ENCODE assay signal across 20 cellular contexts in the genomic region with DNA sequence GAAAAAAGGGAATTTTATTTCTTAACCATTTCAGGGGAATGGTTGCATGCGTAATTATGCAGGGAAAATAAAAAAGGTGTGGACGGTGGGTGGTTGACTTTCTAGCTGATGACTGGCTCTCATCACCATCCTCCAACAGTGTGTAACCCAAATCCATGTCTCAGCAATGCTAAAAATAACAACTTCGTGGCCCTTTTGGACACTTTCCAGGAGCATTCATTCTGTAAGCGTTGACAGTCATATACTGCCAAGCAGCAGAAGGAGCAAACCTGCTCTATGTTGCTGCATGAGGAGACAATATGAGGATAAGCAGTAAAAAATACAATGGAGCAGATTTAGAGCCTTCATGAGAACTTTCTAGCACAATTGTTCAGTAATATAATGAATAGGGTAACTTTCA.
A peak's percentile ranks its signal among the peaks of the same experiment; 100 is the strongest.
DNase-seq lines count a peak whose midpoint lies in the region; ATAC-seq, FAIRE-seq and TF ChIP-seq lines count a peak whose summit lies in the region.
"Had no signal": no experiment of that assay in that cellular context is flagged by ENCODE, and none has a peak within 500 bp of the region (broad histone marks: within the 10 kb centered on the region; RNA-seq: fewer than 3 reads in every experiment).

No MANE protein-coding gene starts in this region.

- ATAC-seq in GM21529 (IDR thresholded peaks at IDR 0.05; ENCODE audit: unreplicated experiment), result no peak
- ATAC-seq: left lung; stimulated activated memory B cell treated with anti-CD40 and anti-IgM and Interleukin-4, amounts not matched to agents 10 μg/mL and 1 μg/mL and 100 μg/mL, for 72 hours had no signal

- DNase-seq in MCF 10A (ENCODE audit: unreplicated experiment), result peak; percentile 58
- no peak for DNase-seq in breast epithelium (ENCODE audit: low spot score in 2 of 2)
- peak; percentile 29 for DNase-seq in NCI-H226
- DNase-seq in epithelial cell of esophagus (ENCODE audit: low read depth), result peak; percentile 44
- DNase-seq in urothelium cell line (ENCODE audit: low spot score), result peak; percentile 46
- no peak for DNase-seq in germinal center (ENCODE audit: low spot score)
- DNase-seq in activated CD4-positive, alpha-beta T cell treated with anti-CD3 and anti-CD28 coated beads, Interleukin-2, amount 10 ng/mL, durations not matched to agents 7 days and 5 days, result no peak
- DNase-seq: activated CD4-positive, alpha-beta memory T cell treated with anti-CD3 and anti-CD28 coated beads, Interleukin-2, amount 10 ng/mL, durations not matched to agents 7 days and 5 days; activated naive CD4-positive, alpha-beta T cell treated with anti-CD3 and anti-CD28 coated beads for 36 hours; activated T-cell treated with anti-CD3 and anti-CD28 coated beads, Interleukin-2, amount 50 U/mL, for 1 hour; aorta; CD4-positive, CD25-positive, alpha-beta regulatory T cell; H7; left lung; occipital lobe; right cardiac atrium had no signal

- no peaks in the 10 kb centered on the region for H3K36me3 ChIP-seq in breast epithelium
- H3K36me3 ChIP-seq: left lung, thyroid gland had no signal

- H3K4me1 ChIP-seq in breast epithelium, result no peaks in the 10 kb centered on the region
- H3K4me1 ChIP-seq: left lung, thyroid gland had no signal

- H3K27me3 ChIP-seq in breast epithelium, result peaks cover 0 to 3% of the 10 kb centered on the region in 2 donors
- H3K27me3 ChIP-seq: thyroid gland had no signal

- H3K9me3 Mint-ChIP-seq in MCF 10A (ENCODE audit: unreplicated experiment), result no peaks in the 10 kb centered on the region
- no peaks in the 10 kb centered on the region for H3K9me3 Mint-ChIP-seq in activated CD4-positive, alpha-beta T cell treated with anti-CD3 and anti-CD28 coated beads, Interleukin-2, amount 10 ng/mL, durations not matched to agents 7 days and 5 days
- H3K9me3 Mint-ChIP-seq: activated CD4-positive, alpha-beta memory T cell treated with anti-CD3 and anti-CD28 coated beads, Interleukin-2, amount 10 ng/mL, durations not matched to agents 7 days and 5 days; activated naive CD4-positive, alpha-beta T cell treated with anti-CD3 and anti-CD28 coated beads for 36 hours; T-helper 1 cell treated with Interleukin-12 subunit alpha and Interleukin-12 subunit beta and Interleukin-4 antibody, amounts not matched to agents 30 μg/mL and 1 μg/mL, for 36 hours had no signal

- no peak overlapping the region for H3K4me3 Mint-ChIP-seq in MCF 10A (ENCODE audit: unreplicated experiment)
- no peak overlapping the region for H3K4me3 Mint-ChIP-seq in activated CD4-positive, alpha-beta T cell treated with anti-CD3 and anti-CD28 coated beads, Interleukin-2, amount 10 ng/mL, durations not matched to agents 7 days and 5 days
- H3K4me3 Mint-ChIP-seq: activated CD4-positive, alpha-beta memory T cell treated with anti-CD3 and anti-CD28 coated beads, Interleukin-2, amount 10 ng/mL, durations not matched to agents 7 days and 5 days; activated naive CD4-positive, alpha-beta T cell treated with anti-CD3 and anti-CD28 coated beads for 36 hours; CD4-positive, CD25-positive, alpha-beta regulatory T cell; stimulated activated memory B cell treated with anti-CD40 and anti-IgM and Interleukin-4, amounts not matched to agents 10 μg/mL and 1 μg/mL and 100 μg/mL, for 72 hours; T-helper 1 cell treated with Interleukin-12 subunit alpha and Interleukin-12 subunit beta and Interleukin-4 antibody, amounts not matched to agents 30 μg/mL and 1 μg/mL, for 36 hours had no signal

- intact Hi-C loops in MCF 10A (cut with micrococcal nuclease), result no loop called here
- intact Hi-C loops in breast epithelium (cut with DNase I; ENCODE audit: low total_unique reads), result no loop called here

- H3K4me3 ChIP-seq in breast epithelium, result no peak overlapping the region
- H3K4me3 ChIP-seq in epithelial cell of esophagus (ENCODE audit: low read length), result no peak overlapping the region
- H3K4me3 ChIP-seq: left lung, thyroid gland had no signal

- H3K27ac ChIP-seq in breast epithelium, result no peak overlapping the region
- H3K27ac ChIP-seq: left lung, thyroid gland had no signal

- H3K36me3 Mint-ChIP-seq in MCF 10A (ENCODE audit: insufficient read depth, unreplicated experiment), result no peaks in the 10 kb centered on the region
- H3K36me3 Mint-ChIP-seq in activated CD4-positive, alpha-beta T cell treated with anti-CD3 and anti-CD28 coated beads, Interleukin-2, amount 10 ng/mL, durations not matched to agents 7 days and 5 days (ENCODE audit: low read depth), result no peaks in the 10 kb centered on the region
- H3K36me3 Mint-ChIP-seq: CD4-positive, CD25-positive, alpha-beta regulatory T cell; stimulated activated memory B cell treated with anti-CD40 and anti-IgM and Interleukin-4, amounts not matched to agents 10 μg/mL and 1 μg/mL and 100 μg/mL, for 72 hours had no signal

- no TSS peak for BruUV-seq in MCF 10A (replicated peaks; lab: Mats Ljungman, UMichigan)

- no peak for TF ChIP-seq POLR2A in breast epithelium (IDR thresholded peaks at IDR 0.05)

- CTCF ChIA-PET in MCF 10A (lab: Yijun Ruan, JAX), result interaction anchor here (0.7 kb wide), 1 partner anchor 241 kb away, joined by 3 read pairs; no protein-coding TSS in a partner anchor
- CTCF ChIA-PET in activated CD4-positive, alpha-beta T cell treated with anti-CD3 and anti-CD28 coated beads, Interleukin-2, amount 10 ng/mL, durations not matched to agents 7 days and 5 days (lab: Charles Lee), result no interaction called here

- POLR2A ChIA-PET in MCF 10A (lab: Yijun Ruan, JAX), result interaction anchor here (0.7 to 1.2 kb wide), 2 partner anchors 29 to 121 kb away, joined by 3 read pairs; no protein-coding TSS in a partner anchor
- POLR2A ChIA-PET in activated CD4-positive, alpha-beta T cell treated with anti-CD3 and anti-CD28 coated beads, Interleukin-2, amount 10 ng/mL, durations not matched to agents 7 days and 5 days (lab: Charles Lee), result no interaction called here

- peaks cover 15% of the 10 kb centered on the region for H3K27me3 Mint-ChIP-seq in MCF 10A (ENCODE audit: insufficient read depth, unreplicated experiment)
- H3K27me3 Mint-ChIP-seq in activated CD4-positive, alpha-beta T cell treated with anti-CD3 and anti-CD28 coated beads, Interleukin-2, amount 10 ng/mL, durations not matched to agents 7 days and 5 days, result peaks cover 50% of the 10 kb centered on the region

- FAIRE-seq in urothelium cell line (lab: Jason Lieb, UNC), result peak; percentile 79

- no peak overlapping the region for H3K27ac Mint-ChIP-seq in MCF 10A (ENCODE audit: low read depth, unreplicated experiment)
- H3K27ac Mint-ChIP-seq in activated CD4-positive, alpha-beta T cell treated with anti-CD3 and anti-CD28 coated beads, Interleukin-2, amount 10 ng/mL, durations not matched to agents 7 days and 5 days, result no peak overlapping the region
- H3K27ac Mint-ChIP-seq: activated CD4-positive, alpha-beta memory T cell treated with anti-CD3 and anti-CD28 coated beads, Interleukin-2, amount 10 ng/mL, durations not matched to agents 7 days and 5 days; activated naive CD4-positive, alpha-beta T cell treated with anti-CD3 and anti-CD28 coated beads for 36 hours; CD4-positive, CD25-positive, alpha-beta regulatory T cell; stimulated activated memory B cell treated with anti-CD40 and anti-IgM and Interleukin-4, amounts not matched to agents 10 μg/mL and 1 μg/mL and 100 μg/mL, for 72 hours; T-helper 1 cell treated with Interleukin-12 subunit alpha and Interleukin-12 subunit beta and Interleukin-4 antibody, amounts not matched to agents 30 μg/mL and 1 μg/mL, for 36 hours had no signal

- H3K4me1 Mint-ChIP-seq in MCF 10A (ENCODE audit: insufficient read depth, unreplicated experiment), result peaks cover 7% of the 10 kb centered on the region
- no peaks in the 10 kb centered on the region for H3K4me1 Mint-ChIP-seq in activated CD4-positive, alpha-beta T cell treated with anti-CD3 and anti-CD28 coated beads, Interleukin-2, amount 10 ng/mL, durations not matched to agents 7 days and 5 days
- H3K4me1 Mint-ChIP-seq: activated CD4-positive, alpha-beta memory T cell treated with anti-CD3 and anti-CD28 coated beads, Interleukin-2, amount 10 ng/mL, durations not matched to agents 7 days and 5 days; CD4-positive, CD25-positive, alpha-beta regulatory T cell; stimulated activated memory B cell treated with anti-CD40 and anti-IgM and Interleukin-4, amounts not matched to agents 10 μg/mL and 1 μg/mL and 100 μg/mL, for 72 hours had no signal

- TF ChIP-seq CTCF in MCF 10A (IDR thresholded peaks at IDR 0.05; ENCODE audit: unreplicated experiment) (no peak), breast epithelium (IDR thresholded peaks at IDR 0.05) (no peak), epithelial cell of esophagus (IDR thresholded peaks at IDR 0.05; ENCODE audit: insufficient read depth, low read depth, low read length, missing control alignments) (no peak)

- no peaks in the 10 kb centered on the region for H3K9me3 ChIP-seq in breast epithelium
- H3K9me3 ChIP-seq: left lung, thyroid gland had no signal

Comparison
In these comparisons a context has a peak if more than half of its experiments do, and no peak if none do; other contexts are left out.
1. DNase-seq: peak in MCF 10A (single experiment), NCI-H226 (single experiment), epithelial cell of esophagus (single experiment) and urothelium cell line (single experiment); none in breast epithelium (0 of 2), germinal center (single experiment) and activated CD4-positive, alpha-beta T cell treated with anti-CD3 and anti-CD28 coated beads, Interleukin-2, amount 10 ng/mL, durations not matched to agents 7 days and 5 days (single experiment).